8 cellular contexts compared by ENCODE assay signal in genomic region chr19:38929929-38930775, GRCh38. TPM values are rescaled to one million over a fixed set of nuclear protein-coding genes. Genes with fewer than 3 reads are reported as not detected.
DNase-seq lines count a peak whose midpoint lies in the region; ATAC-seq lines count a peak whose summit lies in the region.

SARS2 (minus strand) TSS chr19:38930763; CDS start chr19:38930736, 27 bp downstream.

- DNase-seq in COLO668 (lab: John Stamatoyannopoulos, UW; ENCODE audit: unreplicated experiment) (peak; percentile 94), HT-29 (ENCODE audit: low spot score) (peak; percentile 99), NK-92 (lab: John Stamatoyannopoulos, UW; ENCODE audit: unreplicated experiment) (peak; percentile 91), lung microvascular endothelial cell (ENCODE audit: low read depth in 2 of 2) (peak; percentile 96)
- peak; percentile 99 for DNase-seq in activated CD8-positive, alpha-beta memory T cell treated with anti-CD3 and anti-CD28 coated beads for 24 hours
- DNase-seq in effector CD8-positive, alpha-beta T cell (lab: John Stamatoyannopoulos, UW): peak; percentile 92
- peak in 2 of 3 experiments; percentile 85 to 94 for DNase-seq in stimulated activated CD4-positive, alpha-beta T cell treated with anti-CD3 and anti-CD28 coated beads, TNF-alpha, amount 100 ng/mL, for 4 hours (ENCODE audit: low read depth in 3 of 3)

- peak; percentile 65 for ATAC-seq in GM21360 (IDR thresholded peaks at IDR 0.05; ENCODE audit: unreplicated experiment)

RNA-seq across cellular contexts. Expression of gene SARS2, which starts in this region (rescaled TPM):
- 100 and 110 TPM in 2 replicates for total RNA-seq in HT-29 (2014; rRNA removed; shearing (Covaris generic))
- total RNA-seq in lung microvascular endothelial cell: 16.5 and 19.2 TPM in 2 replicates

Comparison
In these comparisons a context has a peak if more than half of its experiments do, and no peak if none do; other contexts are left out.
1. Peak in every context shown above with its lines: DNase-seq and ATAC-seq.